2 cellular contexts compared by ENCODE assay signal in genomic region chr3:47854720-47855455, GRCh38.
TF ChIP-seq lines count a peak whose summit lies in the region.

No MANE protein-coding gene starts in this region.

TF ChIP-seq in HCT116, 20 proteins besides CTCF, POLR2A, EP300 and RAD21:
- TF ChIP-seq POLR2AphosphoS5 (IDR thresholded peaks at IDR 0.05; ENCODE audit: low read depth, low read length) (no peak), ATF3 (IDR thresholded peaks at IDR 0.05) (no peak), ZFX (IDR thresholded peaks at IDR 0.05) (no peak), JUND (IDR thresholded peaks at IDR 0.05) (no peak), SIN3A (IDR thresholded peaks at IDR 0.05; ENCODE audit: low read depth) (no peak), SRF (IDR thresholded peaks at IDR 0.05; ENCODE audit: low read depth) (no peak), ZNF274 (IDR thresholded peaks at IDR 0.05; ENCODE audit: low read depth, low read length) (no peak), REST (IDR thresholded peaks at IDR 0.05; ENCODE audit: low read depth) (no peak), MAX (IDR thresholded peaks at IDR 0.05) (no peak), CBX3 (IDR thresholded peaks at IDR 0.05; ENCODE audit: low read depth) (no peak), EZH2phosphoT487 (IDR thresholded peaks at IDR 0.05; ENCODE audit: borderline replicate concordance) (no peak), ZBTB33 (IDR thresholded peaks at IDR 0.05; ENCODE audit: extremely low read depth, insufficient replicate concordance, low read length) (no peak), FOSL1 (IDR thresholded peaks at IDR 0.05; ENCODE audit: low read depth) (no peak), ELF1 (IDR thresholded peaks at IDR 0.05; ENCODE audit: borderline replicate concordance, low read depth) (no peak), EGR1 (IDR thresholded peaks at IDR 0.05; ENCODE audit: low read depth) (no peak), EZH2 (IDR thresholded peaks at IDR 0.05) (no peak), SP1 (IDR thresholded peaks at IDR 0.05; ENCODE audit: low read depth) (no peak), YY1 (IDR thresholded peaks at IDR 0.05; ENCODE audit: extremely low read depth, insufficient replicate concordance, low read depth, low read length) (no peak), CEBPB (IDR thresholded peaks at IDR 0.05; ENCODE audit: low read depth) (no peak)

TF ChIP-seq in K562, 482 proteins besides CTCF, POLR2A, EP300 and RAD21:
- TF ChIP-seq ZNF311 (CRISPR knock-in tag; IDR thresholded peaks at IDR 0.05) (no peak), ZNF121 (CRISPR knock-in tag; conservative IDR thresholded peaks at IDR 0.05) (no peak), POLR2G (IDR thresholded peaks at IDR 0.05; ENCODE audit: low read depth, low read length) (peak; percentile 52), MBD1 (CRISPR knock-in tag; IDR thresholded peaks at IDR 0.05) (no peak), DEAF1 (CRISPR knock-in tag; IDR thresholded peaks at IDR 0.05) (no peak), GABPB2 (CRISPR knock-in tag; conservative IDR thresholded peaks at IDR 0.05) (no peak), ZNF507 (tag; conservative IDR thresholded peaks at IDR 0.05) (no peak), RBM22 (IDR thresholded peaks at IDR 0.05; ENCODE audit: low read depth, low read length, poor library complexity, severe bottlenecking) (peak; percentile 74)
